8 cellular contexts compared by ENCODE assay signal in the genomic region with DNA sequence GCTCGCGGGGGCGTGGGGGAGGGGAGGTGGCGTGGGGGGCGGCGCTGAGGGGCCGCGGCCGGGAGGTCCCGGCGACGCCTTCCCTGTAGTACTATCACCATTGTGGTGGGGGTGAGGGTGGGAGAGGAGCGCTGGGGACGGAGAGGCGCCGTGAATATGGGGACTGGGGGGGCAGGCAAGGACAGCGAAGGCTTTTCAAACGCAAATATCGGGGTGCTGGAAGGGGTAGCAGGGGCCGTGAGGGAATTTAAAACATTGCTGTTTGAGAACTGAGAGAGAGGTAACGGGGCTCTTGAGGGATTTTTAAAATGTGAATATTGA. TPM values are rescaled to one million over a fixed set of nuclear protein-coding genes. Genes with fewer than 3 reads are reported as not detected.
DNase-seq lines count a peak whose midpoint lies in the region; ATAC-seq, FAIRE-seq and TF ChIP-seq lines count a peak whose summit lies in the region.

No MANE protein-coding gene starts in this region.

- H3K23ac ChIP-seq in H1 (ENCODE audit: insufficient read length) = no peak overlapping the region

- no peak overlapping the region for H2BK120ac ChIP-seq in H1 (replicated peaks; ENCODE audit: low read depth, low read length)

- peak overlapping the region; percentile 95 for H3K27ac ChIP-seq in HUES48 (ENCODE audit: low read depth, low read length)
- H3K27ac ChIP-seq in H1 (ENCODE audit: low read depth, low read length) = peak overlapping the region; percentile 17; the same call in 1 of the 2 replicates
- peak overlapping the region; percentile 77 for H3K27ac ChIP-seq in neutrophil

- DNase-seq in H1 (ENCODE audit: low read depth in 1 of 2, low spot score in 2 of 2) = no peak
- no peak for DNase-seq in SIG-M5 treated with dmso at 0.1 percent for 504 hours (lab: John Stamatoyannopoulos, UW; ENCODE audit: unreplicated experiment)
- DNase-seq in HPDE6-E6E7 (ENCODE audit: extremely low spot score) = no peak
- DNase-seq in NCI-H774 (lab: John Stamatoyannopoulos, UW) = no peak

- H3K9ac ChIP-seq in HUES48 (ENCODE audit: low read depth, low read length) = peak overlapping the region; percentile 65
- H3K9ac ChIP-seq in H1 (replicated peaks in 1 of 4; ENCODE audit: extremely low read depth in 1 of 4, low read depth in 3 of 4, low read length in 3 of 4) = peak overlapping the region; percentile 38 to 93 (median 77); a peak in 6 of 7 replicates

- peaks cover 19 to 48% of the 10 kb centered on the region in 2 experiments for H3K79me2 ChIP-seq in H1 (ENCODE audit: control insufficient read depth in 1 of 2, insufficient read depth in 2 of 2, low read length in 2 of 2)

- H2AK5ac ChIP-seq in H1 (ENCODE audit: low read depth, low read length) = no peak overlapping the region

- no peak for TF ChIP-seq EP300 in H1 (IDR thresholded peaks at IDR 0.05; ENCODE audit: borderline replicate concordance in 1 of 2, low read depth in 2 of 2, low read length in 2 of 2)

- H2BK5ac ChIP-seq in H1 (ENCODE audit: low read depth, low read length) = 0 out of 2 replicates have a peak overlapping the region, but pooled peaks have one; percentile 75

- no peak for FAIRE-seq in H1 (lab: Jason Lieb, UNC)

- H2BK15ac ChIP-seq in H1 (ENCODE audit: low read length) = no peak overlapping the region

- peaks cover 3% of the 10 kb centered on the region; the same call in 1 of the 2 replicates for H3K4me1 ChIP-seq in HUES48 (ENCODE audit: control insufficient read depth, insufficient read depth, low read length)
- H3K4me1 ChIP-seq in H1 (replicated peaks in 1 of 4; ENCODE audit: control insufficient read depth in 3 of 4, insufficient read depth in 4 of 4, low read length in 3 of 4) = peaks cover 0 to 3% (median 0%) of the 10 kb centered on the region in 4 experiments; a peak in 2 of 7 replicates
- peaks cover 23 to 28% of the 10 kb centered on the region in 2 experiments for H3K4me1 ChIP-seq in neutrophil (ENCODE audit: control insufficient read depth in 1 of 2, insufficient read depth in 1 of 2, low read depth in 1 of 2, low read length in 1 of 2)

- ATAC-seq in GM18909 (IDR thresholded peaks at IDR 0.05; ENCODE audit: poor library complexity, unreplicated experiment) (peak; percentile 2), GM19397 (IDR thresholded peaks at IDR 0.05; ENCODE audit: unreplicated experiment) (no peak)

- H3K36me3 ChIP-seq in HUES48 (ENCODE audit: control insufficient read depth, insufficient read depth, low read length) = no peaks in the 10 kb centered on the region
- no peaks in the 10 kb centered on the region for H3K36me3 ChIP-seq in H1 (ENCODE audit: control insufficient read depth in 2 of 4, insufficient read depth in 4 of 4, low read length in 3 of 4)
- no peaks in the 10 kb centered on the region for H3K36me3 ChIP-seq in neutrophil

- CTCF ChIA-PET in H1 (lab: Charles Lee; ENCODE audit: partially characterized antibody) = no interaction called here

- no peak overlapping the region for H4K91ac ChIP-seq in H1 (replicated peaks; ENCODE audit: insufficient read length, low read length)

- H4K20me1 ChIP-seq in H1 (replicated peaks in 1 of 2; ENCODE audit: control insufficient read depth in 1 of 2, insufficient read depth in 2 of 2, low read length in 2 of 2) = peaks cover 0 to 4% of the 10 kb centered on the region in 2 experiments

- no peak overlapping the region for H3K56ac ChIP-seq in H1 (replicated peaks; ENCODE audit: insufficient read length, low read depth, low read length)

- H3K4me3 ChIP-seq in HUES48 (ENCODE audit: low read depth, low read length) (peak overlapping the region; percentile 71), H1 (ENCODE audit: extremely low read depth in 1 of 4, insufficient read depth in 2 of 4, low read depth in 3 of 4, low read length in 4 of 4) (peak overlapping the region; percentile 74 to 95 (median 85)), neutrophil (ENCODE audit: low read depth in 1 of 2, low read length in 1 of 2) (peak overlapping the region; percentile 81 to 88)

- POLR2A ChIA-PET in H1 (lab: Charles Lee; ENCODE audit: partially characterized antibody) = interaction anchor here (0.7 to 5.6 kb wide), 8 partner anchors 9 to 95 kb away, joined by 3 to 67 read pairs (median 6); partner anchors contain the start of gene LARS1

- TF ChIP-seq RAD21 in H1 (IDR thresholded peaks at IDR 0.05 in 1 of 2, conservative IDR thresholded peaks at IDR 0.05 in 1 of 2; ENCODE audit: low read depth in 2 of 2, low read length in 2 of 2) = no peak

- no peak overlapping the region for H2BK20ac ChIP-seq in H1 (ENCODE audit: low read length)

- H3K79me1 ChIP-seq in H1 (ENCODE audit: low read depth, low read length) = no peaks in the 10 kb centered on the region

- H3K23me2 ChIP-seq in H1 (ENCODE audit: low read depth, low read length) = peaks cover 7% of the 10 kb centered on the region

- no peak for TF ChIP-seq POLR2A in H1 (IDR thresholded peaks at IDR 0.05; ENCODE audit: control extremely low read depth in 1 of 2, low read depth in 2 of 2, low read length in 2 of 2)

- no peak for TF ChIP-seq CTCF in H1 (IDR thresholded peaks at IDR 0.05; ENCODE audit: control extremely low read depth in 1 of 3, insufficient read depth in 1 of 3, low read depth in 1 of 3, low read length in 3 of 3)
- TF ChIP-seq CTCF in neutrophil (IDR thresholded peaks at IDR 0.05) = no peak

- no peak overlapping the region; the same call in 1 of the 2 replicates for H3K18ac ChIP-seq in H1 (ENCODE audit: extremely low read depth, low read length)

- H2AFZ ChIP-seq in H1 (ENCODE audit: low read length) = no peak overlapping the region

- H3K27me3 ChIP-seq in HUES48 (ENCODE audit: control insufficient read depth, insufficient read depth, low read length) (no peaks in the 10 kb centered on the region), H1 (replicated peaks in 1 of 4; ENCODE audit: control insufficient read depth in 3 of 4, extremely low read depth in 1 of 4, insufficient read depth in 3 of 4, low read length in 3 of 4) (no peaks in the 10 kb centered on the region), neutrophil (no peaks in the 10 kb centered on the region)

- H4K8ac ChIP-seq in H1 (ENCODE audit: extremely low read depth, insufficient read depth, low read length) = no peak overlapping the region; the same call in 1 of the 2 replicates

- no peak overlapping the region for H3K4ac ChIP-seq in H1 (replicated peaks; ENCODE audit: insufficient read length, low read depth, low read length)

- no peaks in the 10 kb centered on the region for H3K9me3 ChIP-seq in HUES48 (ENCODE audit: control insufficient read depth, insufficient read depth, low read length)
- no peaks in the 10 kb centered on the region for H3K9me3 ChIP-seq in H1 (ENCODE audit: insufficient read depth in 2 of 2, low read depth in 1 of 2, low read length in 1 of 2)
- no peaks in the 10 kb centered on the region for H3K9me3 ChIP-seq in neutrophil

- no peak overlapping the region for H2BK12ac ChIP-seq in H1 (ENCODE audit: low read depth, low read length)

- no peak overlapping the region for H3K14ac ChIP-seq in H1 (ENCODE audit: insufficient read length)

- H3K4me2 ChIP-seq in H1 (ENCODE audit: insufficient read depth in 1 of 2, low read depth in 2 of 2, low read length in 2 of 2) = peak overlapping the region; percentile 66 to 70

- peak overlapping the region; percentile 32 for H4K5ac ChIP-seq in H1 (ENCODE audit: insufficient read length, low read depth, low read length)

- 0% methylated on average over 3 of the region's 21 CpGs; no CpG with 5 or more reads in 1 of the 2 experiments for WGBS in H1 (ENCODE audit: extremely low coverage in 1 of 2, insufficient coverage in 1 of 2, insufficient read length in 1 of 2, insufficient replicate concordance in 2 of 2, low coverage in 1 of 2, low lambda C conversion rate in 2 of 2, missing lambda C conversion rate in 1 of 2), 2 experiments

TF ChIP-seq in H1, 55 proteins besides CTCF, POLR2A, EP300 and RAD21:
- TF ChIP-seq SAP30 (IDR thresholded peaks at IDR 0.05; ENCODE audit: insufficient read depth, insufficient replicate concordance, low read length) (no peak), PHF8 (conservative IDR thresholded peaks at IDR 0.05; ENCODE audit: low read depth, low read length) (peak; percentile 17; the same call in 1 of the 2 replicates)

RNA-seq across cellular contexts. Expression of gene RBM27, which starts 0.4 kb away (rescaled TPM):
- total RNA-seq in H1 (2021; fragmentation: NEBNext Ultra II Directional; extraction: Animal tissue kit (Norgen Biotek cat#: 25700)) = 42.9 and 44.9 TPM in 2 replicates
- polyA plus RNA-seq in H1 (2011; rRNA removed) = 7.9 and 13.1 TPM in 2 replicates
- polyA plus RNA-seq in H1 (2011; cell fraction: cytosol; rRNA removed) = 13.2 TPM
- polyA plus RNA-seq in H1 (2011; cell fraction: nucleus; rRNA removed) = 22.3 TPM
- 9.6 to 21.3 TPM (median 16.3 TPM) in 4 replicates for polyA plus RNA-seq in H1 (2012, experiment 1 of 2)
- polyA plus RNA-seq in H1 (2012, experiment 2 of 2) = 1.6 TPM
- polyA plus RNA-seq in H1 (2013, experiment 1 of 2) = 26.1 TPM
- 24.6 TPM for polyA plus RNA-seq in H1 (2013, experiment 2 of 2)
- polyA minus RNA-seq in H1 (2011; rRNA and poly(A)+ RNA removed) = 266 and 323 TPM in 2 replicates
- polyA minus RNA-seq in H1 (2011; cell fraction: cytosol; rRNA and poly(A)+ RNA removed) = 109 TPM
- 124 TPM for polyA minus RNA-seq in H1 (2011; cell fraction: nucleus; rRNA and poly(A)+ RNA removed)

RNA-seq across cellular contexts. Expression of gene LARS1, which starts 21.4 kb away (rescaled TPM):
- total RNA-seq in H1 (2021; fragmentation: NEBNext Ultra II Directional; extraction: Animal tissue kit (Norgen Biotek cat#: 25700)) = 283 and 316 TPM in 2 replicates
- 24.2 and 31.7 TPM in 2 replicates for polyA plus RNA-seq in H1 (2011; rRNA removed)
- polyA plus RNA-seq in H1 (2011; cell fraction: cytosol; rRNA removed) = 47.2 TPM
- polyA plus RNA-seq in H1 (2011; cell fraction: nucleus; rRNA removed) = 30.4 TPM
- 178 to 254 TPM (median 186 TPM) in 4 replicates for polyA plus RNA-seq in H1 (2012, experiment 1 of 2)
- 10.8 TPM for polyA plus RNA-seq in H1 (2012, experiment 2 of 2)
- 144 TPM for polyA plus RNA-seq in H1 (2013, experiment 1 of 2)
- polyA plus RNA-seq in H1 (2013, experiment 2 of 2) = 135 TPM
- polyA minus RNA-seq in H1 (2011; rRNA and poly(A)+ RNA removed) = 96.7 and 132 TPM in 2 replicates
- 78.3 TPM for polyA minus RNA-seq in H1 (2011; cell fraction: cytosol; rRNA and poly(A)+ RNA removed)
- 86.9 TPM for polyA minus RNA-seq in H1 (2011; cell fraction: nucleus; rRNA and poly(A)+ RNA removed)

Comparison
In these comparisons a context has a peak if more than half of its experiments do, and no peak if none do; other contexts are left out.
1. H3K27ac ChIP-seq: peak in every context shown above with its lines; median percentile 95 in HUES48; 77 in neutrophil; 17 in H1.